8 cellular contexts compared by ENCODE assay signal in genomic region chr2:54945401-54946219, GRCh38.
DNase-seq lines count a peak whose midpoint lies in the region; ATAC-seq, FAIRE-seq and TF ChIP-seq lines count a peak whose summit lies in the region.

No MANE protein-coding gene starts in this region.

- in situ Hi-C loops in HepG2 (cut with HindIII; ENCODE audit: extremely low pct_ligation_motif_present, low pct_unique_long_range_greater_than_20kb): no loop called here

- peak overlapping the region; percentile 26 for H3K4me2 ChIP-seq in HepG2 (ENCODE audit: low read depth, low read length)

- H3K79me2 ChIP-seq in HepG2 (ENCODE audit: insufficient read depth, low read length): no peaks in the 10 kb centered on the region

- no TSS peak for BruUV-seq in HepG2 (replicated peaks; lab: Mats Ljungman, UMichigan)

- no peak for TF ChIP-seq RAD21 in HepG2 (CRISPR knock-in tag; IDR thresholded peaks at IDR 0.05)

- peak overlapping the region; percentile 23 for H3K9ac ChIP-seq in HepG2 (ENCODE audit: insufficient read depth, low read depth, low read length)

- no peaks in the 10 kb centered on the region for H4K20me1 ChIP-seq in HepG2 (ENCODE audit: insufficient read depth, low read length)

- POLR2A ChIA-PET in HepG2 (lab: Yijun Ruan, JAX): no interaction called here

- H3K4me3 ChIP-seq in HepG2 (replicated peaks in 1 of 3; ENCODE audit: insufficient read depth in 1 of 3, low read depth in 2 of 3, low read length in 3 of 3): no peak overlapping the region; a peak in 1 of 6 replicates

- peak; percentile 87 for ATAC-seq in HG02852 (IDR thresholded peaks at IDR 0.05; ENCODE audit: unreplicated experiment)
- peak; percentile 66 for ATAC-seq in HepG2
- ATAC-seq in HG03097 (IDR thresholded peaks at IDR 0.05; ENCODE audit: low FRiP score, unreplicated experiment): no peak

- peaks cover 25% of the 10 kb centered on the region for H3K4me1 ChIP-seq in HepG2 (ENCODE audit: insufficient read depth, low read length)

- CTCF ChIA-PET in HepG2 (lab: Yijun Ruan, JAX; ENCODE audit: low intra/inter-chr PET ratio, low total read pairs): no interaction called here

- TF ChIP-seq CTCF in HepG2 (CRISPR knock-in tag; IDR thresholded peaks at IDR 0.05): no peak

- TF ChIP-seq EP300 in HepG2 (IDR thresholded peaks at IDR 0.05; ENCODE audit: low read depth in 2 of 2, low read length in 2 of 2): no peak
- TF ChIP-seq EP300 in HepG2 (CRISPR knock-in tag; IDR thresholded peaks at IDR 0.05; ENCODE audit: borderline replicate concordance): no peak

- no peaks in the 10 kb centered on the region for H3K36me3 ChIP-seq in HepG2 (replicated peaks in 1 of 2; ENCODE audit: control insufficient read depth in 1 of 2, insufficient read depth in 2 of 2, low read length in 2 of 2)

- H3K9me3 ChIP-seq in HepG2 (ENCODE audit: low read length): no peaks in the 10 kb centered on the region

- peak; percentile 58 for FAIRE-seq in HepG2 (lab: Jason Lieb, UNC)

- DNase-seq in GM04503 (ENCODE audit: low read depth) (peak; percentile 64), HepG2 (ENCODE audit: low spot score) (peak; percentile 45), ureter (ENCODE audit: low spot score) (peak; percentile 67), activated gamma-delta T cell (lab: John Stamatoyannopoulos, UW) (no peak), NCI-H69 (lab: John Stamatoyannopoulos, UW) (no peak)

- H3K27me3 ChIP-seq in HepG2 (ENCODE audit: control insufficient read depth in 1 of 2, insufficient read depth in 2 of 2, low read length in 2 of 2): no peaks in the 10 kb centered on the region

- intact Hi-C loops in HepG2 (cut with micrococcal nuclease; ENCODE audit: unreplicated experiment): no loop called here

- no peak for TF ChIP-seq POLR2A in HepG2 (IDR thresholded peaks at IDR 0.05; ENCODE audit: insufficient read depth in 1 of 2, low read depth in 2 of 2, low read length in 2 of 2)

- H2AFZ ChIP-seq in HepG2 (ENCODE audit: low read length): peak overlapping the region; percentile 5

- WGBS in HepG2 (ENCODE audit: low lambda C conversion rate): 18% methylated on average over 8 of the region's 8 CpGs

- H3K27ac ChIP-seq in angular gyrus (ENCODE audit: low read depth, low read length) (peak overlapping the region; percentile 67), HepG2 (ENCODE audit: extremely low read length, insufficient read depth, low read length) (no peak overlapping the region)

TF ChIP-seq in HepG2, 621 proteins besides CTCF, POLR2A, EP300 and RAD21 (continues in another document):
- TF ChIP-seq ZBTB7A (CRISPR knock-in tag; IDR thresholded peaks at IDR 0.05): no peak
- TF ChIP-seq SETDB1 (CRISPR knock-in tag; IDR thresholded peaks at IDR 0.05; ENCODE audit: borderline replicate concordance): no peak
- no peak for TF ChIP-seq MEF2D (CRISPR knock-in tag; IDR thresholded peaks at IDR 0.05)
- TF ChIP-seq ZNF230 (CRISPR knock-in tag; IDR thresholded peaks at IDR 0.05): no peak
- no peak for TF ChIP-seq SMAD9 (CRISPR knock-in tag; IDR thresholded peaks at IDR 0.05)
- no peak for TF ChIP-seq TCF12 (IDR thresholded peaks at IDR 0.05)
- TF ChIP-seq TCF12 (CRISPR knock-in tag; IDR thresholded peaks at IDR 0.05): 0 out of 2 replicates have a peak, but pooled peaks have one; percentile 28
- TF ChIP-seq NFIB (CRISPR knock-in tag; IDR thresholded peaks at IDR 0.05; ENCODE audit: borderline replicate concordance): no peak
- no peak for TF ChIP-seq SMAD3 (CRISPR knock-in tag; IDR thresholded peaks at IDR 0.05)
- TF ChIP-seq SIX4 (CRISPR knock-in tag; IDR thresholded peaks at IDR 0.05): no peak
- TF ChIP-seq ZFP36L2 (CRISPR knock-in tag; IDR thresholded peaks at IDR 0.05): no peak
- TF ChIP-seq, protein P1, sequence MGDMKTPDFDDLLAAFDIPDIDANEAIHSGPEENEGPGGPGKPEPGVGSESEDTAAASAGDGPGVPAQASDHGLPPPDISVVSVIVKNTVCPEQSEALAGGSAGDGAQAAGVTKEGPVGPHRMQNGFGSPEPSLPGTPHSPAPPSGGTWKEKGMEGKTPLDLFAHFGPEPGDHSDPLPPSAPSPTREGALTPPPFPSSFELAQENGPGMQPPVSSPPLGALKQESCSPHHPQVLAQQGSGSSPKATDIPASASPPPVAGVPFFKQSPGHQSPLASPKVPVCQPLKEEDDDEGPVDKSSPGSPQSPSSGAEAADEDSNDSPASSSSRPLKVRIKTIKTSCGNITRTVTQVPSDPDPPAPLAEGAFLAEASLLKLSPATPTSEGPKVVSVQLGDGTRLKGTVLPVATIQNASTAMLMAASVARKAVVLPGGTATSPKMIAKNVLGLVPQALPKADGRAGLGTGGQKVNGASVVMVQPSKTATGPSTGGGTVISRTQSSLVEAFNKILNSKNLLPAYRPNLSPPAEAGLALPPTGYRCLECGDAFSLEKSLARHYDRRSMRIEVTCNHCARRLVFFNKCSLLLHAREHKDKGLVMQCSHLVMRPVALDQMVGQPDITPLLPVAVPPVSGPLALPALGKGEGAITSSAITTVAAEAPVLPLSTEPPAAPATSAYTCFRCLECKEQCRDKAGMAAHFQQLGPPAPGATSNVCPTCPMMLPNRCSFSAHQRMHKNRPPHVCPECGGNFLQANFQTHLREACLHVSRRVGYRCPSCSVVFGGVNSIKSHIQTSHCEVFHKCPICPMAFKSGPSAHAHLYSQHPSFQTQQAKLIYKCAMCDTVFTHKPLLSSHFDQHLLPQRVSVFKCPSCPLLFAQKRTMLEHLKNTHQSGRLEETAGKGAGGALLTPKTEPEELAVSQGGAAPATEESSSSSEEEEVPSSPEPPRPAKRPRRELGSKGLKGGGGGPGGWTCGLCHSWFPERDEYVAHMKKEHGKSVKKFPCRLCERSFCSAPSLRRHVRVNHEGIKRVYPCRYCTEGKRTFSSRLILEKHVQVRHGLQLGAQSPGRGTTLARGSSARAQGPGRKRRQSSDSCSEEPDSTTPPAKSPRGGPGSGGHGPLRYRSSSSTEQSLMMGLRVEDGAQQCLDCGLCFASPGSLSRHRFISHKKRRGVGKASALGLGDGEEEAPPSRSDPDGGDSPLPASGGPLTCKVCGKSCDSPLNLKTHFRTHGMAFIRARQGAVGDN (CRISPR knock-in tag; IDR thresholded peaks at IDR 0.05): peak; percentile 40
- TF ChIP-seq, protein P2, sequence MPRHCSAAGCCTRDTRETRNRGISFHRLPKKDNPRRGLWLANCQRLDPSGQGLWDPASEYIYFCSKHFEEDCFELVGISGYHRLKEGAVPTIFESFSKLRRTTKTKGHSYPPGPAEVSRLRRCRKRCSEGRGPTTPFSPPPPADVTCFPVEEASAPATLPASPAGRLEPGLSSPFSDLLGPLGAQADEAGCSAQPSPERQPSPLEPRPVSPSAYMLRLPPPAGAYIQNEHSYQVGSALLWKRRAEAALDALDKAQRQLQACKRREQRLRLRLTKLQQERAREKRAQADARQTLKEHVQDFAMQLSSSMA (CRISPR knock-in tag; IDR thresholded peaks at IDR 0.05): no peak
- TF ChIP-seq CHCHD3 (CRISPR knock-in tag; IDR thresholded peaks at IDR 0.05): 0 out of 2 replicates have a peak, but pooled peaks have one; percentile 44
- TF ChIP-seq ZFP1 (CRISPR knock-in tag; IDR thresholded peaks at IDR 0.05): no peak
- TF ChIP-seq, protein P3, sequence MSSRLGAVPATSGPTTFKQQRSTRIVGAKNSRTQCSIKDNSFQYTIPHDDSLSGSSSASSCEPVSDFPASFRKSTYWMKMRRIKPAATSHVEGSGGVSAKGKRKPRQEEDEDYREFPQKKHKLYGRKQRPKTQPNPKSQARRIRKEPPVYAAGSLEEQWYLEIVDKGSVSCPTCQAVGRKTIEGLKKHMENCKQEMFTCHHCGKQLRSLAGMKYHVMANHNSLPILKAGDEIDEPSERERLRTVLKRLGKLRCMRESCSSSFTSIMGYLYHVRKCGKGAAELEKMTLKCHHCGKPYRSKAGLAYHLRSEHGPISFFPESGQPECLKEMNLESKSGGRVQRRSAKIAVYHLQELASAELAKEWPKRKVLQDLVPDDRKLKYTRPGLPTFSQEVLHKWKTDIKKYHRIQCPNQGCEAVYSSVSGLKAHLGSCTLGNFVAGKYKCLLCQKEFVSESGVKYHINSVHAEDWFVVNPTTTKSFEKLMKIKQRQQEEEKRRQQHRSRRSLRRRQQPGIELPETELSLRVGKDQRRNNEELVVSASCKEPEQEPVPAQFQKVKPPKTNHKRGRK (CRISPR knock-in tag; IDR thresholded peaks at IDR 0.05): 0 out of 2 replicates have a peak, but pooled peaks have one; percentile 22
- no peak for TF ChIP-seq PITX1 (CRISPR knock-in tag; IDR thresholded peaks at IDR 0.05)
- TF ChIP-seq SMC3 (IDR thresholded peaks at IDR 0.05; ENCODE audit: low read length): no peak
- no peak for TF ChIP-seq ATF7-NPFF (CRISPR knock-in tag; IDR thresholded peaks at IDR 0.05; ENCODE audit: low read depth)
- TF ChIP-seq, protein P4, sequence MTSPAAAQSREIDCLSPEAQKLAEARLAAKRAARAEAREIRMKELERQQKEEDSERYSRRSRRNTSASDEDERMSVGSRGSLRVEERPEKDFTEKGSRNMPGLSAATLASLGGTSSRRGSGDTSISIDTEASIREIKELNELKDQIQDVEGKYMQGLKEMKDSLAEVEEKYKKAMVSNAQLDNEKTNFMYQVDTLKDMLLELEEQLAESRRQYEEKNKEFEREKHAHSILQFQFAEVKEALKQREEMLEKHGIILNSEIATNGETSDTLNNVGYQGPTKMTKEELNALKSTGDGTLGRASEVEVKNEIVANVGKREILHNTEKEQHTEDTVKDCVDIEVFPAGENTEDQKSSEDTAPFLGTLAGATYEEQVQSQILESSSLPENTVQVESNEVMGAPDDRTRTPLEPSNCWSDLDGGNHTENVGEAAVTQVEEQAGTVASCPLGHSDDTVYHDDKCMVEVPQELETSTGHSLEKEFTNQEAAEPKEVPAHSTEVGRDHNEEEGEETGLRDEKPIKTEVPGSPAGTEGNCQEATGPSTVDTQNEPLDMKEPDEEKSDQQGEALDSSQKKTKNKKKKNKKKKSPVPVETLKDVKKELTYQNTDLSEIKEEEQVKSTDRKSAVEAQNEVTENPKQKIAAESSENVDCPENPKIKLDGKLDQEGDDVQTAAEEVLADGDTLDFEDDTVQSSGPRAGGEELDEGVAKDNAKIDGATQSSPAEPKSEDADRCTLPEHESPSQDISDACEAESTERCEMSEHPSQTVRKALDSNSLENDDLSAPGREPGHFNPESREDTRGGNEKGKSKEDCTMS (CRISPR knock-in tag; conservative IDR thresholded peaks at IDR 0.05): no peak
- TF ChIP-seq PHF5A (CRISPR knock-in tag; IDR thresholded peaks at IDR 0.05; ENCODE audit: low read depth, unreplicated experiment): no peak

Comparison
In these comparisons a context has a peak if more than half of its experiments do, and no peak if none do; other contexts are left out.
1. DNase-seq: peak in GM04503 (single experiment), HepG2 (single experiment) and ureter (single experiment); none in activated gamma-delta T cell (single experiment) and NCI-H69 (single experiment).